20 cellular contexts compared by ENCODE assay signal in genomic region chr10:60564475-60564874, GRCh38.
"Had no signal": no experiment of that assay in that cellular context is flagged by ENCODE, and none has a peak within 500 bp of the region (broad histone marks: within the 10 kb centered on the region; RNA-seq: fewer than 3 reads in every experiment).

No MANE protein-coding gene starts in this region.

- ATAC-seq: esophagus mucosa; naive thymus-derived CD4-positive, alpha-beta T cell; stimulated activated effector memory CD8-positive, alpha-beta T cell treated with anti-CD3 and anti-CD28 coated beads, Interleukin-12 subunit alpha, Interleukin-12 subunit beta, amount 100 ng/mL, for 72 hours; stimulated activated naive CD8-positive, alpha-beta T cell treated with anti-CD3 and anti-CD28 coated beads, Interleukin-15, Interleukin-2, amounts not matched to agents 100 U/mL and 50 U/mL, for 24 hours had no signal

- DNase-seq: effector memory CD4-positive, alpha-beta T cell; foreskin melanocyte; head of caudate nucleus; kidney glomerular epithelial cell; mesendoderm; naive thymus-derived CD4-positive, alpha-beta T cell; nephron progenitor cell; ovary; sigmoid colon; small intestine; stimulated activated CD4-positive, alpha-beta T cell treated with anti-CD3 and anti-CD28 coated beads, Interleukin-12 subunit alpha, Interleukin-12 subunit beta, amount 100 ng/mL, for 4 hours; stimulated activated CD4-positive, alpha-beta T cell treated with anti-CD3 and anti-CD28 coated beads, Interleukin-4, amount 100 ng/mL, for 1 hour; stimulated activated CD8-positive, alpha-beta memory T cell treated with anti-CD3 and anti-CD28 coated beads, Interleukin-4, amount 100 ng/mL, for 48 hours; stimulated activated naive CD8-positive, alpha-beta T cell treated with anti-CD3 and anti-CD28 coated beads, Interleukin-15, Interleukin-2, amounts not matched to agents 100 U/mL and 50 U/mL, for 24 hours; thyroid gland had no signal

- H3K4me3 ChIP-seq: hepatocyte, ovary, right atrium auricular region, sigmoid colon, suprapubic skin, thyroid gland had no signal
